1 cellular context compared by ENCODE assay signal in the genomic region with DNA sequence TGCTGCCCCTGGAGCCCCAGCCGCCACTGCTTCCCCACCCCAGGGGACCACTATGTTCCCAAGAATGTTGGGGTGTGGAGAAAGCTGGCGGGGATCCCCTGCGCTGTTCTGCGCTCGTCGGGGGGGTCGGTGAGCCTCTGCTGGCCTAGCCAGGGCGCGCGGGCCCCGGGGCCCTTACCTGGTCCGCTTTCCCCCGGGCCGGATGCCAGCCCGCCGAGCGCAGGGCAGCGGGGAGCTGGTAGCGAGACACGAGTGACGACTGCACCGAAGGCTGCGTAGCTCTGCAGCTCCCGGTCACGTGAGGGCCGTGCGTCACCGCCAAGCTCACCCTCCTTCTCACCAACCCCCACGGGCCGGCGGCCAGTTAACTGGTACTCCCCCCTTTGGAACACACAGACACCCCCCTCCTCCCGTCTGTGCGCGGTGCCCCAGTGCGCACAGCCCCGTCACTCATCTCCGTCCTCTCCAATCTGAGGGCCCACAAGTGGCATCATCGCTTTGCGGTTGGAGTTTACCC.
TF ChIP-seq lines count a peak whose summit lies in the region.

A gene (minus strand): TSS at position 254 of the 517 bp plus-strand sequence. CDS start 897 bp downstream, outside the sequence.

TF ChIP-seq in HepG2, 621 proteins besides CTCF, POLR2A, EP300 and RAD21 (continued from another document and continues in another):
- TF ChIP-seq, protein P1, sequence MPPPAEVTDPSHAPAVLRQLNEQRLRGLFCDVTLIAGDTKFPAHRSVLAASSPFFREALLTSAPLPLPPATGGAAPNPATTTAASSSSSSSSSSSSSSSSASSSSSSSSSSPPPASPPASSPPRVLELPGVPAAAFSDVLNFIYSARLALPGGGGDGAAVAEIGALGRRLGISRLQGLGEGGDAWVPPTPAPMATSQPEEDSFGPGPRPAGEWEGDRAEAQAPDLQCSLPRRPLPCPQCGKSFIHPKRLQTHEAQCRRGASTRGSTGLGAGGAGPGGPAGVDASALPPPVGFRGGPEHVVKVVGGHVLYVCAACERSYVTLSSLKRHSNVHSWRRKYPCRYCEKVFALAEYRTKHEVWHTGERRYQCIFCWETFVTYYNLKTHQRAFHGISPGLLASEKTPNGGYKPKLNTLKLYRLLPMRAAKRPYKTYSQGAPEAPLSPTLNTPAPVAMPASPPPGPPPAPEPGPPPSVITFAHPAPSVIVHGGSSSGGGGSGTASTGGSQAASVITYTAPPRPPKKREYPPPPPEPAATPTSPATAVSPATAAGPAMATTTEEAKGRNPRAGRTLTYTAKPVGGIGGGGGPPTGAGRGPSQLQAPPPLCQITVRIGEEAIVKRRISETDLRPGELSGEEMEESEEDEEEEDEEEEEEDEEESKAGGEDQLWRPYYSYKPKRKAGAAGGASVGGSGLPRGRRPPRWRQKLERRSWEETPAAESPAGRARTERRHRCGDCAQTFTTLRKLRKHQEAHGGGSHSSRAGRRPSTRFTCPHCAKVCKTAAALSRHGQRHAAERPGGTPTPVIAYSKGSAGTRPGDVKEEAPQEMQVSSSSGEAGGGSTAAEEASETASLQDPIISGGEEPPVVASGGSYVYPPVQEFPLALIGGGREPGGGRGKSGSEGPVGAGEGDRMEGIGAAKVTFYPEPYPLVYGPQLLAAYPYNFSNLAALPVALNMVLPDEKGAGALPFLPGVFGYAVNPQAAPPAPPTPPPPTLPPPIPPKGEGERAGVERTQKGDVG (CRISPR knock-in tag; IDR thresholded peaks at IDR 0.05; ENCODE audit: borderline replicate concordance): no peak
- TF ChIP-seq CBX2 (IDR thresholded peaks at IDR 0.05; ENCODE audit: low read depth, low read length) (no peak), CBX2 (CRISPR knock-in tag; IDR thresholded peaks at IDR 0.05; ENCODE audit: low read depth) (no peak), HIVEP1 (CRISPR knock-in tag; IDR thresholded peaks at IDR 0.05) (no peak), SMC3 (IDR thresholded peaks at IDR 0.05; ENCODE audit: low read length) (no peak), ELF3 (CRISPR knock-in tag; IDR thresholded peaks at IDR 0.05) (no peak), NCOA1 (CRISPR knock-in tag; IDR thresholded peaks at IDR 0.05) (no peak), BORCS8-MEF2B (CRISPR knock-in tag; IDR thresholded peaks at IDR 0.05) (no peak), XBP1 (CRISPR knock-in tag; IDR thresholded peaks at IDR 0.05) (no peak), TRIM24 (CRISPR knock-in tag; IDR thresholded peaks at IDR 0.05) (no peak), RORA (CRISPR knock-in tag; IDR thresholded peaks at IDR 0.05) (no peak)
- TF ChIP-seq, protein P2, sequence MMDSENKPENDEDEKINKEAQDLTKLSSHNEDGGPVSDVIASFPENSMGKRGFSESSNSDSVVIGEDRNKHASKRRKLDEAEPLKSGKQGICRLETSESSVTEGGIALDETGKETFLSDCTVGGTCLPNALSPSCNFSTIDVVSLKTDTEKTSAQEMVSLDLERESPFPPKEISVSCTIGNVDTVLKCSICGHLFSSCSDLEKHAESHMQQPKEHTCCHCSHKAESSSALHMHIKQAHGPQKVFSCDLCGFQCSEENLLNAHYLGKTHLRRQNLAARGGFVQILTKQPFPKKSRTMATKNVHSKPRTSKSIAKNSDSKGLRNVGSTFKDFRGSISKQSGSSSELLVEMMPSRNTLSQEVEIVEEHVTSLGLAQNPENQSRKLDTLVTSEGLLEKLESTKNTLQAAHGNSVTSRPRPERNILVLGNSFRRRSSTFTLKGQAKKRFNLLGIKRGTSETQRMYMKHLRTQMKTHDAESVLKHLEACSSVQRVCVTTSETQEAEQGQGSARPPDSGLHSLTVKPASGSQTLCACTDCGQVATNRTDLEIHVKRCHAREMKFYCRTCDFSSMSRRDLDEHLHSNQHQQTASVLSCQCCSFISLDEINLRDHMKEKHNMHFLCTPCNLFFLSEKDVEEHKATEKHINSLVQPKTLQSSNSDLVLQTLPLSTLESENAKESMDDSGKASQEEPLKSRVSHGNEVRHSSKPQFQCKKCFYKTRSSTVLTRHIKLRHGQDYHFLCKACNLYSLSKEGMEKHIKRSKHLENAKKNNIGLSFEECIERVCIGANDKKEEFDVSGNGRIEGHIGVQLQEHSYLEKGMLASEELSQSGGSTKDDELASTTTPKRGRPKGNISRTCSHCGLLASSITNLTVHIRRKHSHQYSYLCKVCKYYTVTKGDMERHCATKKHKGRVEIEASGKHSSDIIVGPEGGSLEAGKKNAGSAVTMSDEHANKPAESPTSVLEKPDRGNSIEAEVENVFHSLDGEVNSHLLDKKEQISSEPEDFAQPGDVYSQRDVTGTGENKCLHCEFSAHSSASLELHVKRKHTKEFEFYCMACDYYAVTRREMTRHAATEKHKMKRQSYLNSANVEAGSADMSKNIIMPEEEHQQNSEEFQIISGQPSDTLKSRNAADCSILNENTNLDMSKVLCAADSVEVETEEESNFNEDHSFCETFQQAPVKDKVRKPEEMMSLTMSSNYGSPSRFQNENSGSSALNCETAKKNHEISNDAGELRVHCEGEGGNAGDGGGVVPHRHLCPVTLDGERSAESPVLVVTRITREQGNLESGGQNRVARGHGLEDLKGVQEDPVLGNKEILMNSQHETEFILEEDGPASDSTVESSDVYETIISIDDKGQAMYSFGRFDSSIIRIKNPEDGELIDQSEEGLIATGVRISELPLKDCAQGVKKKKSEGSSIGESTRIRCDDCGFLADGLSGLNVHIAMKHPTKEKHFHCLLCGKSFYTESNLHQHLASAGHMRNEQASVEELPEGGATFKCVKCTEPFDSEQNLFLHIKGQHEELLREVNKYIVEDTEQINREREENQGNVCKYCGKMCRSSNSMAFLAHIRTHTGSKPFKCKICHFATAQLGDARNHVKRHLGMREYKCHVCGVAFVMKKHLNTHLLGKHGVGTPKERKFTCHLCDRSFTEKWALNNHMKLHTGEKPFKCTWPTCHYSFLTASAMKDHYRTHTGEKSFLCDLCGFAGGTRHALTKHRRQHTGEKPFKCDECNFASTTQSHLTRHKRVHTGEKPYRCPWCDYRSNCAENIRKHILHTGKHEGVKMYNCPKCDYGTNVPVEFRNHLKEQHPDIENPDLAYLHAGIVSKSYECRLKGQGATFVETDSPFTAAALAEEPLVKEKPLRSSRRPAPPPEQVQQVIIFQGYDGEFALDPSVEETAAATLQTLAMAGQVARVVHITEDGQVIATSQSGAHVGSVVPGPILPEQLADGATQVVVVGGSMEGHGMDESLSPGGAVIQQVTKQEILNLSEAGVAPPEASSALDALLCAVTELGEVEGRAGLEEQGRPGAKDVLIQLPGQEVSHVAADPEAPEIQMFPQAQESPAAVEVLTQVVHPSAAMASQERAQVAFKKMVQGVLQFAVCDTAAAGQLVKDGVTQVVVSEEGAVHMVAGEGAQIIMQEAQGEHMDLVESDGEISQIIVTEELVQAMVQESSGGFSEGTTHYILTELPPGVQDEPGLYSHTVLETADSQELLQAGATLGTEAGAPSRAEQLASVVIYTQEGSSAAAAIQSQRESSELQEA (CRISPR knock-in tag; IDR thresholded peaks at IDR 0.05; ENCODE audit: not compliant biosample characterization): no peak
- TF ChIP-seq, protein P3, sequence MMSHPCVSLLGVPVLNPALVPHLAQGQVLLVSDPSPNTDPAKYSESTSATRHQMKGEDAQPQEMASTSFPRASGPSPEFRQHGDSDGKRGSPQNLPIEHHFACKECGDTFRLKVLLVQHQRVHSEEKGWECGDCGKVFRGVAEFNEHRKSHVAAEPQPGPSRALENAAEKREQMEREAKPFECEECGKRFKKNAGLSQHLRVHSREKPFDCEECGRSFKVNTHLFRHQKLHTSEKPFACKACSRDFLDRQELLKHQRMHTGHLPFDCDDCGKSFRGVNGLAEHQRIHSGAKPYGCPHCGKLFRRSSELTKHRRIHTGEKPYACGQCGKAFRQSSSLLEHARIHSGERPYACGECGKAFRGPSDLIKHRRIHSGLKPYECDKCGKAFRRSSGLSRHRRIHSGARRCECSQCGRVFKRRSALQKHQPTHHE (CRISPR knock-in tag; IDR thresholded peaks at IDR 0.05; ENCODE audit: borderline replicate concordance): no peak
- TF ChIP-seq, protein P4, sequence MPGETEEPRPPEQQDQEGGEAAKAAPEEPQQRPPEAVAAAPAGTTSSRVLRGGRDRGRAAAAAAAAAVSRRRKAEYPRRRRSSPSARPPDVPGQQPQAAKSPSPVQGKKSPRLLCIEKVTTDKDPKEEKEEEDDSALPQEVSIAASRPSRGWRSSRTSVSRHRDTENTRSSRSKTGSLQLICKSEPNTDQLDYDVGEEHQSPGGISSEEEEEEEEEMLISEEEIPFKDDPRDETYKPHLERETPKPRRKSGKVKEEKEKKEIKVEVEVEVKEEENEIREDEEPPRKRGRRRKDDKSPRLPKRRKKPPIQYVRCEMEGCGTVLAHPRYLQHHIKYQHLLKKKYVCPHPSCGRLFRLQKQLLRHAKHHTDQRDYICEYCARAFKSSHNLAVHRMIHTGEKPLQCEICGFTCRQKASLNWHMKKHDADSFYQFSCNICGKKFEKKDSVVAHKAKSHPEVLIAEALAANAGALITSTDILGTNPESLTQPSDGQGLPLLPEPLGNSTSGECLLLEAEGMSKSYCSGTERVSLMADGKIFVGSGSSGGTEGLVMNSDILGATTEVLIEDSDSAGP (CRISPR knock-in tag; IDR thresholded peaks at IDR 0.05; ENCODE audit: borderline replicate concordance): peak; percentile 31; the same call in 1 of the 2 replicates
- TF ChIP-seq, protein P5, sequence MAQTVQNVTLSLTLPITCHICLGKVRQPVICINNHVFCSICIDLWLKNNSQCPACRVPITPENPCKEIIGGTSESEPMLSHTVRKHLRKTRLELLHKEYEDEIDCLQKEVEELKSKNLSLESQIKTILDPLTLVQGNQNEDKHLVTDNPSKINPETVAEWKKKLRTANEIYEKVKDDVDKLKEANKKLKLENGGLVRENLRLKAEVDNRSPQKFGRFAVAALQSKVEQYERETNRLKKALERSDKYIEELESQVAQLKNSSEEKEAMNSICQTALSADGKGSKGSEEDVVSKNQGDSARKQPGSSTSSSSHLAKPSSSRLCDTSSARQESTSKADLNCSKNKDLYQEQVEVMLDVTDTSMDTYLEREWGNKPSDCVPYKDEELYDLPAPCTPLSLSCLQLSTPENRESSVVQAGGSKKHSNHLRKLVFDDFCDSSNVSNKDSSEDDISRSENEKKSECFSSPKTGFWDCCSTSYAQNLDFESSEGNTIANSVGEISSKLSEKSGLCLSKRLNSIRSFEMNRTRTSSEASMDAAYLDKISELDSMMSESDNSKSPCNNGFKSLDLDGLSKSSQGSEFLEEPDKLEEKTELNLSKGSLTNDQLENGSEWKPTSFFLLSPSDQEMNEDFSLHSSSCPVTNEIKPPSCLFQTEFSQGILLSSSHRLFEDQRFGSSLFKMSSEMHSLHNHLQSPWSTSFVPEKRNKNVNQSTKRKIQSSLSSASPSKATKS (CRISPR knock-in tag; IDR thresholded peaks at IDR 0.05): no peak
- TF ChIP-seq, protein P6, sequence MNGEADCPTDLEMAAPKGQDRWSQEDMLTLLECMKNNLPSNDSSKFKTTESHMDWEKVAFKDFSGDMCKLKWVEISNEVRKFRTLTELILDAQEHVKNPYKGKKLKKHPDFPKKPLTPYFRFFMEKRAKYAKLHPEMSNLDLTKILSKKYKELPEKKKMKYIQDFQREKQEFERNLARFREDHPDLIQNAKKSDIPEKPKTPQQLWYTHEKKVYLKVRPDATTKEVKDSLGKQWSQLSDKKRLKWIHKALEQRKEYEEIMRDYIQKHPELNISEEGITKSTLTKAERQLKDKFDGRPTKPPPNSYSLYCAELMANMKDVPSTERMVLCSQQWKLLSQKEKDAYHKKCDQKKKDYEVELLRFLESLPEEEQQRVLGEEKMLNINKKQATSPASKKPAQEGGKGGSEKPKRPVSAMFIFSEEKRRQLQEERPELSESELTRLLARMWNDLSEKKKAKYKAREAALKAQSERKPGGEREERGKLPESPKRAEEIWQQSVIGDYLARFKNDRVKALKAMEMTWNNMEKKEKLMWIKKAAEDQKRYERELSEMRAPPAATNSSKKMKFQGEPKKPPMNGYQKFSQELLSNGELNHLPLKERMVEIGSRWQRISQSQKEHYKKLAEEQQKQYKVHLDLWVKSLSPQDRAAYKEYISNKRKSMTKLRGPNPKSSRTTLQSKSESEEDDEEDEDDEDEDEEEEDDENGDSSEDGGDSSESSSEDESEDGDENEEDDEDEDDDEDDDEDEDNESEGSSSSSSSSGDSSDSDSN (CRISPR knock-in tag; IDR thresholded peaks at IDR 0.05): no peak; the same call in 1 of the 2 replicates
- TF ChIP-seq, protein P7, sequence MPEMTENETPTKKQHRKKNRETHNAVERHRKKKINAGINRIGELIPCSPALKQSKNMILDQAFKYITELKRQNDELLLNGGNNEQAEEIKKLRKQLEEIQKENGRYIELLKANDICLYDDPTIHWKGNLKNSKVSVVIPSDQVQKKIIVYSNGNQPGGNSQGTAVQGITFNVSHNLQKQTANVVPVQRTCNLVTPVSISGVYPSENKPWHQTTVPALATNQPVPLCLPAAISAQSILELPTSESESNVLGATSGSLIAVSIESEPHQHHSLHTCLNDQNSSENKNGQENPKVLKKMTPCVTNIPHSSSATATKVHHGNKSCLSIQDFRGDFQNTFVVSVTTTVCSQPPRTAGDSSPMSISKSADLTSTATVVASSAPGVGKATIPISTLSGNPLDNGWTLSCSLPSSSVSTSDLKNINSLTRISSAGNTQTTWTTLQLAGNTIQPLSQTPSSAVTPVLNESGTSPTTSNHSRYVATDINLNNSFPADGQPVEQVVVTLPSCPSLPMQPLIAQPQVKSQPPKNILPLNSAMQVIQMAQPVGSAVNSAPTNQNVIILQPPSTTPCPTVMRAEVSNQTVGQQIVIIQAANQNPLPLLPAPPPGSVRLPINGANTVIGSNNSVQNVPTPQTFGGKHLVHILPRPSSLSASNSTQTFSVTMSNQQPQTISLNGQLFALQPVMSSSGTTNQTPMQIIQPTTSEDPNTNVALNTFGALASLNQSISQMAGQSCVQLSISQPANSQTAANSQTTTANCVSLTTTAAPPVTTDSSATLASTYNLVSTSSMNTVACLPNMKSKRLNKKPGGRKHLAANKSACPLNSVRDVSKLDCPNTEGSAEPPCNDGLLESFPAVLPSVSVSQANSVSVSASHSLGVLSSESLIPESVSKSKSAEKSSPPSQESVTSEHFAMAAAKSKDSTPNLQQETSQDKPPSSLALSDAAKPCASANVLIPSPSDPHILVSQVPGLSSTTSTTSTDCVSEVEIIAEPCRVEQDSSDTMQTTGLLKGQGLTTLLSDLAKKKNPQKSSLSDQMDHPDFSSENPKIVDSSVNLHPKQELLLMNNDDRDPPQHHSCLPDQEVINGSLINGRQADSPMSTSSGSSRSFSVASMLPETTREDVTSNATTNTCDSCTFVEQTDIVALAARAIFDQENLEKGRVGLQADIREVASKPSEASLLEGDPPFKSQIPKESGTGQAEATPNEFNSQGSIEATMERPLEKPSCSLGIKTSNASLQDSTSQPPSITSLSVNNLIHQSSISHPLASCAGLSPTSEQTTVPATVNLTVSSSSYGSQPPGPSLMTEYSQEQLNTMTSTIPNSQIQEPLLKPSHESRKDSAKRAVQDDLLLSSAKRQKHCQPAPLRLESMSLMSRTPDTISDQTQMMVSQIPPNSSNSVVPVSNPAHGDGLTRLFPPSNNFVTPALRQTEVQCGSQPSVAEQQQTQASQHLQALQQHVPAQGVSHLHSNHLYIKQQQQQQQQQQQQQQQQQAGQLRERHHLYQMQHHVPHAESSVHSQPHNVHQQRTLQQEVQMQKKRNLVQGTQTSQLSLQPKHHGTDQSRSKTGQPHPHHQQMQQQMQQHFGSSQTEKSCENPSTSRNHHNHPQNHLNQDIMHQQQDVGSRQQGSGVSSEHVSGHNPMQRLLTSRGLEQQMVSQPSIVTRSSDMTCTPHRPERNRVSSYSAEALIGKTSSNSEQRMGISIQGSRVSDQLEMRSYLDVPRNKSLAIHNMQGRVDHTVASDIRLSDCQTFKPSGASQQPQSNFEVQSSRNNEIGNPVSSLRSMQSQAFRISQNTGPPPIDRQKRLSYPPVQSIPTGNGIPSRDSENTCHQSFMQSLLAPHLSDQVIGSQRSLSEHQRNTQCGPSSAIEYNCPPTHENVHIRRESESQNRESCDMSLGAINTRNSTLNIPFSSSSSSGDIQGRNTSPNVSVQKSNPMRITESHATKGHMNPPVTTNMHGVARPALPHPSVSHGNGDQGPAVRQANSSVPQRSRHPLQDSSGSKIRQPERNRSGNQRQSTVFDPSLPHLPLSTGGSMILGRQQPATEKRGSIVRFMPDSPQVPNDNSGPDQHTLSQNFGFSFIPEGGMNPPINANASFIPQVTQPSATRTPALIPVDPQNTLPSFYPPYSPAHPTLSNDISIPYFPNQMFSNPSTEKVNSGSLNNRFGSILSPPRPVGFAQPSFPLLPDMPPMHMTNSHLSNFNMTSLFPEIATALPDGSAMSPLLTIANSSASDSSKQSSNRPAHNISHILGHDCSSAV (CRISPR knock-in tag; IDR thresholded peaks at IDR 0.05; ENCODE audit: borderline replicate concordance): no peak
